ENCODE assay signal across 22 cellular contexts in the genomic region with DNA sequence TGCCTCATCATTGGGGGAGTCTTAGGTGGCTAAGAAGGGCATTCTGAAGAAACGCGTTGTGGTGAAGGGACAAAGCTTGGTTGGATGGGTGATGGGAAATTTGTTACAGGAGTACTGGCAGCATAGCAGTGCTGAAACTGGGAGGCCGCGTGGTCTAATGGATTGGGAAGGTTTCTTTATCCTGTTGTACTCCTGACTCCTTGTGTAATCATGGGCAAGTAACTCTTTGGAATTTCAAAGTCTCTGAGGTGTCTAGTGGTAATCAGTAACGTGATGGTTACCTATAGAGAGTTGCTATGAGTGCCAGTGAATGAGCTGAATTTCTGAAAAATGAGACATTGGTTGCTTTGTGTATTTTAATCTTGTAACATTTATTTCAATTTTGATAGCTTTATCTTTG. TPM values are rescaled to one million over a fixed set of nuclear protein-coding genes. Genes with fewer than 3 reads are reported as not detected.
DNase-seq lines count a peak whose midpoint lies in the region; ATAC-seq and TF ChIP-seq lines count a peak whose summit lies in the region.
"Had no signal": no experiment of that assay in that cellular context is flagged by ENCODE, and none has a peak within 500 bp of the region (broad histone marks: within the 10 kb centered on the region; RNA-seq: fewer than 3 reads in every experiment).

No MANE protein-coding gene starts in this region.

- no peak overlapping the region for H3K4me2 ChIP-seq in HCT116 (ENCODE audit: low read length)
- H3K4me2 ChIP-seq: BLaER1 treated with 17β-estradiol and CSF1 and Interleukin-3, amounts not matched to agents 10 nM and 100 nM had no signal

- peaks cover 10% of the 10 kb centered on the region for H3K4me1 Mint-ChIP-seq in T-helper 1 cell treated with Interleukin-12 subunit alpha and Interleukin-12 subunit beta and Interleukin-4 antibody, amounts not matched to agents 30 μg/mL and 1 μg/mL, for 36 hours (ENCODE audit: low read depth)
- peaks cover 9% of the 10 kb centered on the region for H3K4me1 Mint-ChIP-seq in activated naive CD8-positive, alpha-beta T cell treated with anti-CD3 and anti-CD28 coated beads, Interleukin-2, amount 10 ng/mL, durations not matched to agents 7 days and 5 days
- peaks cover 12 to 25% (median 19%) of the 10 kb centered on the region in 4 donors for H3K4me1 Mint-ChIP-seq in naive thymus-derived CD8-positive, alpha-beta T cell

- no peak overlapping the region for H3K27ac ChIP-seq in HCT116 (ENCODE audit: low read depth, low read length)
- H3K27ac ChIP-seq in ascending aorta: no peak overlapping the region
- H3K27ac ChIP-seq: 22Rv1; BLaER1 treated with 17β-estradiol and CSF1 and Interleukin-3, amounts not matched to agents 10 nM and 100 nM; body of pancreas; coronary artery; left ventricle myocardium inferior; testis had no signal

- ATAC-seq in HCT116: no peak
- ATAC-seq in activated naive CD8-positive, alpha-beta T cell treated with anti-CD3 and anti-CD28 coated beads, Interleukin-2, amount 10 ng/mL, durations not matched to agents 7 days and 5 days (ENCODE audit: low read depth): no peak
- no peak for ATAC-seq in naive thymus-derived CD8-positive, alpha-beta T cell
- ATAC-seq: body of pancreas had no signal

- H3K4me1 ChIP-seq in HCT116 (ENCODE audit: control insufficient read depth in 1 of 2, insufficient read depth in 2 of 2, low read length in 2 of 2) (no peaks in the 10 kb centered on the region), ascending aorta (no peaks in the 10 kb centered on the region)
- H3K4me1 ChIP-seq: BLaER1 treated with 17β-estradiol and CSF1 and Interleukin-3, amounts not matched to agents 10 nM and 100 nM; body of pancreas; testis had no signal

- no peak overlapping the region for H3K4me3 Mint-ChIP-seq in T-helper 1 cell treated with Interleukin-12 subunit alpha and Interleukin-12 subunit beta and Interleukin-4 antibody, amounts not matched to agents 30 μg/mL and 1 μg/mL, for 36 hours
- H3K4me3 Mint-ChIP-seq in activated naive CD8-positive, alpha-beta T cell treated with anti-CD3 and anti-CD28 coated beads, Interleukin-2, amount 10 ng/mL, durations not matched to agents 7 days and 5 days: no peak overlapping the region
- H3K4me3 Mint-ChIP-seq in naive thymus-derived CD8-positive, alpha-beta T cell: no peak overlapping the region
- H3K4me3 Mint-ChIP-seq: activated CD4-positive, alpha-beta T cell treated with anti-CD3 and anti-CD28 coated beads, Interleukin-2, amount 10 ng/mL, durations not matched to agents 7 days and 5 days had no signal

- H3K4me3 ChIP-seq in HCT116 (replicated peaks in 1 of 2; ENCODE audit: low read depth in 1 of 2, low read length in 2 of 2) (no peak overlapping the region), ascending aorta (no peak overlapping the region)
- H3K4me3 ChIP-seq: BLaER1 treated with 17β-estradiol and CSF1 and Interleukin-3, amounts not matched to agents 10 nM and 100 nM; body of pancreas; coronary artery; left ventricle myocardium inferior; testis had no signal

- H3K9me3 Mint-ChIP-seq in T-helper 1 cell treated with Interleukin-12 subunit alpha and Interleukin-12 subunit beta and Interleukin-4 antibody, amounts not matched to agents 30 μg/mL and 1 μg/mL, for 36 hours: no peaks in the 10 kb centered on the region
- H3K9me3 Mint-ChIP-seq in activated naive CD8-positive, alpha-beta T cell treated with anti-CD3 and anti-CD28 coated beads, Interleukin-2, amount 10 ng/mL, durations not matched to agents 7 days and 5 days: no peaks in the 10 kb centered on the region
- no peaks in the 10 kb centered on the region for H3K9me3 Mint-ChIP-seq in naive thymus-derived CD8-positive, alpha-beta T cell
- H3K9me3 Mint-ChIP-seq: activated CD4-positive, alpha-beta T cell treated with anti-CD3 and anti-CD28 coated beads, Interleukin-2, amount 10 ng/mL, durations not matched to agents 7 days and 5 days had no signal

- no peaks in the 10 kb centered on the region for H3K9me2 ChIP-seq in HCT116 (ENCODE audit: insufficient read depth)

- H2AFZ ChIP-seq in HCT116 (ENCODE audit: low read depth, low read length, poor library complexity, severe bottlenecking): no peak overlapping the region

- H3K36me3 ChIP-seq in HCT116 (ENCODE audit: control insufficient read depth in 1 of 2, insufficient read depth in 2 of 2, low read length in 2 of 2) (peaks cover 60 to 69% of the 10 kb centered on the region in 2 experiments), ascending aorta (peaks cover 44 to 72% of the 10 kb centered on the region in 2 donors)

- peak overlapping the region; percentile 26 for H3K27ac Mint-ChIP-seq in T-helper 1 cell treated with Interleukin-12 subunit alpha and Interleukin-12 subunit beta and Interleukin-4 antibody, amounts not matched to agents 30 μg/mL and 1 μg/mL, for 36 hours
- peak overlapping the region; percentile 6 for H3K27ac Mint-ChIP-seq in activated naive CD8-positive, alpha-beta T cell treated with anti-CD3 and anti-CD28 coated beads, Interleukin-2, amount 10 ng/mL, durations not matched to agents 7 days and 5 days
- H3K27ac Mint-ChIP-seq in naive thymus-derived CD8-positive, alpha-beta T cell: peak overlapping the region in 9 of 10 donors; percentile 55 to 90 (median 75)

- no peaks in the 10 kb centered on the region for H3K9me3 ChIP-seq in HCT116 (ENCODE audit: control insufficient read depth in 1 of 2, insufficient read depth in 1 of 2, low read depth in 1 of 2, low read length in 2 of 2)
- no peaks in the 10 kb centered on the region for H3K9me3 ChIP-seq in ascending aorta
- H3K9me3 ChIP-seq: BLaER1 treated with 17β-estradiol and CSF1 and Interleukin-3, amounts not matched to agents 10 nM and 100 nM; body of pancreas; left ventricle myocardium inferior; testis had no signal

- DNase-seq in T-helper 1 cell (no peak), HCT116 (ENCODE audit: low read depth, low spot score) (no peak), ascending aorta (ENCODE audit: low spot score in 2 of 2) (no peak), HuH-7.5 (ENCODE audit: low spot score) (no peak), SKM-1 (lab: John Stamatoyannopoulos, UW; ENCODE audit: unreplicated experiment) (no peak)
- DNase-seq in activated naive CD8-positive, alpha-beta T cell treated with anti-CD3 and anti-CD28 coated beads, Interleukin-2, amount 10 ng/mL, durations not matched to agents 7 days and 5 days: no peak
- DNase-seq in naive thymus-derived CD8-positive, alpha-beta T cell: no peak
- DNase-seq: activated CD4-positive, alpha-beta T cell treated with anti-CD3 and anti-CD28 coated beads, Interleukin-2, amount 10 ng/mL, durations not matched to agents 7 days and 5 days; body of pancreas; left ventricle myocardium inferior; NCI-H1930; NCI-H510A treated with DMSO at 0.1 percent for 48 hours; posterior cingulate gyrus; SHP77 treated with DMSO at 0.1 percent for 48 hours; small intestine; stimulated activated CD4-positive, alpha-beta T cell treated with anti-CD3 and anti-CD28 coated beads, Interleukin-4, amount 100 ng/mL, for 24 hours; T1000; testis had no signal

- intact Hi-C loops in HCT116 (cut with micrococcal nuclease) (no loop called here), ascending aorta (cut with DNase I) (no loop called here)

- RAD21 ChIA-PET in HCT116 (lab: Charles Lee; ENCODE audit: low non-redundant PET in 1 of 2, low total read pairs in 2 of 2, uncharacterized antibody in 2 of 2, unreplicated experiment in 2 of 2): no interaction called here

- H3K27me3 Mint-ChIP-seq in T-helper 1 cell treated with Interleukin-12 subunit alpha and Interleukin-12 subunit beta and Interleukin-4 antibody, amounts not matched to agents 30 μg/mL and 1 μg/mL, for 36 hours (ENCODE audit: low read depth): no peaks in the 10 kb centered on the region
- H3K27me3 Mint-ChIP-seq in activated naive CD8-positive, alpha-beta T cell treated with anti-CD3 and anti-CD28 coated beads, Interleukin-2, amount 10 ng/mL, durations not matched to agents 7 days and 5 days: no peaks in the 10 kb centered on the region
- H3K27me3 Mint-ChIP-seq in naive thymus-derived CD8-positive, alpha-beta T cell: no peaks in the 10 kb centered on the region
- H3K27me3 Mint-ChIP-seq: activated CD4-positive, alpha-beta T cell treated with anti-CD3 and anti-CD28 coated beads, Interleukin-2, amount 10 ng/mL, durations not matched to agents 7 days and 5 days had no signal

- CTCF ChIA-PET in HCT116 (lab: Charles Lee): no interaction called here

- H4K20me1 ChIP-seq in HCT116 (ENCODE audit: insufficient read depth): peaks cover 16% of the 10 kb centered on the region; the same call in 1 of the 2 replicates

- BruUV-seq in HCT116 (replicated peaks; lab: Mats Ljungman, UMichigan): TSS peak; percentile 3

- TF ChIP-seq POLR2A in HCT116 (IDR thresholded peaks at IDR 0.05; ENCODE audit: borderline replicate concordance, extremely low read depth, insufficient read depth, insufficient read length): no peak

- peaks cover 94% of the 10 kb centered on the region for H3K79me2 ChIP-seq in HCT116 (ENCODE audit: insufficient read depth, low read length)

- TF ChIP-seq CTCF in HCT116 (IDR thresholded peaks at IDR 0.05 in 2 of 3, conservative IDR thresholded peaks at IDR 0.05 in 1 of 3; ENCODE audit: borderline replicate concordance in 1 of 3, insufficient read depth in 1 of 3, low read depth in 2 of 3, low read length in 2 of 3) (no peak), ascending aorta (IDR thresholded peaks at IDR 0.05) (no peak)

- no peak for TF ChIP-seq RAD21 in HCT116 (IDR thresholded peaks at IDR 0.05; ENCODE audit: low read depth)

- H3K36me3 Mint-ChIP-seq in T-helper 1 cell treated with Interleukin-12 subunit alpha and Interleukin-12 subunit beta and Interleukin-4 antibody, amounts not matched to agents 30 μg/mL and 1 μg/mL, for 36 hours (ENCODE audit: low read depth): peaks cover 41% of the 10 kb centered on the region
- H3K36me3 Mint-ChIP-seq in activated naive CD8-positive, alpha-beta T cell treated with anti-CD3 and anti-CD28 coated beads, Interleukin-2, amount 10 ng/mL, durations not matched to agents 7 days and 5 days: peaks cover 31% of the 10 kb centered on the region
- peaks cover 0 to 81% (median 2%) of the 10 kb centered on the region in 3 donors for H3K36me3 Mint-ChIP-seq in naive thymus-derived CD8-positive, alpha-beta T cell

- H3K9ac ChIP-seq in HCT116 (ENCODE audit: low read length): no peak overlapping the region
- H3K9ac ChIP-seq: BLaER1 treated with 17β-estradiol and CSF1 and Interleukin-3, amounts not matched to agents 10 nM and 100 nM had no signal

- H3K27me3 ChIP-seq in HCT116 (ENCODE audit: insufficient read depth, low read length) (no peaks in the 10 kb centered on the region), ascending aorta (no peaks in the 10 kb centered on the region)
- H3K27me3 ChIP-seq: BLaER1 treated with 17β-estradiol and CSF1 and Interleukin-3, amounts not matched to agents 10 nM and 100 nM; body of pancreas; testis had no signal

- POLR2A ChIA-PET in HCT116 (lab: Charles Lee): no interaction called here
- POLR2A ChIA-PET in activated naive CD8-positive, alpha-beta T cell treated with anti-CD3 and anti-CD28 coated beads, Interleukin-2, amount 10 ng/mL, durations not matched to agents 7 days and 5 days (lab: Charles Lee): no interaction called here
- POLR2A ChIA-PET in naive thymus-derived CD8-positive, alpha-beta T cell (lab: Charles Lee): interaction anchor here (1.2 kb wide), 1 partner anchor 26 kb away, joined by 4 read pairs; no protein-coding TSS in a partner anchor

RNA-seq across cellular contexts. Expression of a gene that starts 18.5 kb away (rescaled TPM):
- total RNA-seq in HCT116 (2021; ENCODE audit: unreplicated experiment): 31.7 TPM
- polyA plus RNA-seq in HCT116 (2012): 19.4 and 22.6 TPM in 2 replicates
- total RNA-seq in activated naive CD8-positive, alpha-beta T cell treated with anti-CD3 and anti-CD28 coated beads, Interleukin-2, amount 10 ng/mL, durations not matched to agents 7 days and 5 days: 10 to 100 TPM; 29.0 to 33.6 TPM
- total RNA-seq in naive thymus-derived CD8-positive, alpha-beta T cell: 10 to 100 TPM; 10.0 to 10.3 TPM
- polyA plus RNA-seq in naive thymus-derived CD8-positive, alpha-beta T cell: 1 to 10 TPM; 1.9 to 4.7 (median 2.2) TPM
- 0.53 TPM for total RNA-seq in ascending aorta

RNA-seq across cellular contexts. Expression of a gene that starts 27.1 kb away (rescaled TPM):
- total RNA-seq in HCT116 (2021; ENCODE audit: unreplicated experiment) (195 TPM), ascending aorta (179 TPM)
- 67.4 and 76.5 TPM in 2 replicates for polyA plus RNA-seq in HCT116 (2012)
- 100 to 1,000 TPM; 357 to 376 TPM for total RNA-seq in activated naive CD8-positive, alpha-beta T cell treated with anti-CD3 and anti-CD28 coated beads, Interleukin-2, amount 10 ng/mL, durations not matched to agents 7 days and 5 days
- 100 to 1,000 TPM; 493 to 510 TPM for total RNA-seq in naive thymus-derived CD8-positive, alpha-beta T cell
- polyA plus RNA-seq in naive thymus-derived CD8-positive, alpha-beta T cell: 100 to 1,000 TPM; 412 to 602 (median 573) TPM

RNA-seq across cellular contexts. Expression of a gene that starts 28.1 kb away (rescaled TPM):
- total RNA-seq in HCT116 (2021; ENCODE audit: unreplicated experiment) (241 TPM), ascending aorta (22.4 TPM)
- 93.2 and 108 TPM in 2 replicates for polyA plus RNA-seq in HCT116 (2012)
- 100 to 1,000 TPM; 102 to 117 TPM for total RNA-seq in activated naive CD8-positive, alpha-beta T cell treated with anti-CD3 and anti-CD28 coated beads, Interleukin-2, amount 10 ng/mL, durations not matched to agents 7 days and 5 days
- total RNA-seq in naive thymus-derived CD8-positive, alpha-beta T cell: 10 to 100 TPM; 91.6 to 91.8 TPM
- polyA plus RNA-seq in naive thymus-derived CD8-positive, alpha-beta T cell: 10 to 100 TPM; 40.2 to 54.4 (median 43.8) TPM

Comparison
In these comparisons a context has a peak if more than half of its experiments do, and no peak if none do; other contexts are left out.
1. H3K27ac Mint-ChIP-seq: peak in every context shown above with its lines; median percentile 75 in naive thymus-derived CD8-positive, alpha-beta T cell; 26 in T-helper 1 cell treated with Interleukin-12 subunit alpha and Interleukin-12 subunit beta and Interleukin-4 antibody, amounts not matched to agents 30 μg/mL and 1 μg/mL, for 36 hours; 6 in activated naive CD8-positive, alpha-beta T cell treated with anti-CD3 and anti-CD28 coated beads, Interleukin-2, amount 10 ng/mL, durations not matched to agents 7 days and 5 days.